Comparison of ENCODE assay signal across 10 cellular contexts in the genomic region with DNA sequence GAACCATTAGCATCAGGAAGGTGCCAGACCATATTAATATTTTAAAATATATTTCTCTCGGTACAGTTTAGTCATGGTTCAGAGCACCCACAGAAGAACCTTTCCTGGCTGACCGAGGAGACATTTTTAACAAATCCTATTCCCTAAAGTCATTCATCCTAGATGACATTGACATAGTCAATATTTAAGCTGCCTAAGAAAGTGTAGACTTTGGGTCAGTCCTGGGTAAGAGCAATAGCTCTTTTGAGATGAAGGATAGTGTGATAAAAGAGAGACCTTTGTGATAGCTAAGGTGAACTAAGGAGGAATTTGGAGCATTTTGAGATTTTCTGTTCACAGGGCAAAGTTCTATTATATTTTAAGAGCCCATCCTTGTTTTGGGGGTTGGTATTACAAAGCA. TPM values are rescaled to one million over a fixed set of nuclear protein-coding genes. Genes with fewer than 3 reads are reported as not detected.
DNase-seq lines count a peak whose midpoint lies in the region; ATAC-seq lines count a peak whose summit lies in the region.
"Had no signal": no experiment of that assay in that cellular context is flagged by ENCODE, and none has a peak within 500 bp of the region (broad histone marks: within the 10 kb centered on the region; RNA-seq: fewer than 3 reads in every experiment).

No MANE protein-coding gene starts in this region.

- POLR2A ChIA-PET in T-cell (lab: Charles Lee): interaction anchor here in 1 of 2 donors (0.6 to 0.7 kb wide), 2 partner anchors 52 to 391 kb away, joined by 3 read pairs; no protein-coding TSS in a partner anchor

- H3K27ac Mint-ChIP-seq in activated naive CD4-positive, alpha-beta T cell treated with anti-CD3 and anti-CD28 coated beads for 36 hours: peak overlapping the region; percentile 51
- H3K27ac Mint-ChIP-seq in T-cell (peak overlapping the region; percentile 65 to 82), immature natural killer cell (peak overlapping the region in 4 of 6 donors; percentile 55 to 74 (median 66))

- H3K9me3 Mint-ChIP-seq in activated naive CD4-positive, alpha-beta T cell treated with anti-CD3 and anti-CD28 coated beads for 36 hours: no peaks in the 10 kb centered on the region
- H3K9me3 Mint-ChIP-seq in T-cell: no peaks in the 10 kb centered on the region
- no peaks in the 10 kb centered on the region for H3K9me3 Mint-ChIP-seq in immature natural killer cell

- peak overlapping the region; percentile 27 for H3K27ac ChIP-seq in temporal lobe (ENCODE audit: low read depth, low read length)
- H3K27ac ChIP-seq: psoas muscle had no signal

- no peak for DNase-seq in activated naive CD4-positive, alpha-beta T cell treated with anti-CD3 and anti-CD28 coated beads for 36 hours
- no peak for DNase-seq in activated naive CD4-positive, alpha-beta T cell treated with anti-CD3 and anti-CD28 coated beads, Interleukin-2, amount 50 U/mL, for 16 hours
- DNase-seq in T-cell (no peak), immature natural killer cell (no peak), mesenteric fat pad (ENCODE audit: low spot score) (no peak)
- no peak for DNase-seq in activated CD4-positive, alpha-beta T cell treated with anti-CD3 and anti-CD28 coated beads, Interleukin-2, amount 50 U/mL, for 4 hours
- DNase-seq: NCI-H1694 treated with DMSO at 0.1 percent for 48 hours had no signal

- H3K4me3 Mint-ChIP-seq in activated naive CD4-positive, alpha-beta T cell treated with anti-CD3 and anti-CD28 coated beads for 36 hours: no peak overlapping the region
- H3K4me3 Mint-ChIP-seq in T-cell (peak overlapping the region in 1 of 3 donors; percentile 65), immature natural killer cell (no peak overlapping the region)

- no peak for ATAC-seq in T-cell (replicated peaks in 1 of 4)
- no peak for ATAC-seq in esophagus mucosa

- CTCF ChIA-PET in activated naive CD4-positive, alpha-beta T cell treated with anti-CD3 and anti-CD28 coated beads for 36 hours (lab: Charles Lee): no interaction called here
- CTCF ChIA-PET in T-cell (lab: Charles Lee): interaction anchor here in 1 of 2 donors (0.7 to 1.1 kb wide), 4 partner anchors 13 to 67 kb away, joined by 3 to 6 read pairs (median 4); no protein-coding TSS in a partner anchor

- no peaks in the 10 kb centered on the region for H3K27me3 Mint-ChIP-seq in activated naive CD4-positive, alpha-beta T cell treated with anti-CD3 and anti-CD28 coated beads for 36 hours (ENCODE audit: low read depth)
- no peaks in the 10 kb centered on the region for H3K27me3 Mint-ChIP-seq in T-cell
- H3K27me3 Mint-ChIP-seq in immature natural killer cell (ENCODE audit: low read depth in 3 of 3): no peaks in the 10 kb centered on the region

- peaks cover 6% of the 10 kb centered on the region for H3K36me3 Mint-ChIP-seq in activated naive CD4-positive, alpha-beta T cell treated with anti-CD3 and anti-CD28 coated beads for 36 hours (ENCODE audit: low read depth)
- H3K36me3 Mint-ChIP-seq in T-cell (peaks cover 14% of the 10 kb centered on the region), immature natural killer cell (peaks cover 0 to 3% (median 0%) of the 10 kb centered on the region in 3 donors)

- H3K4me1 Mint-ChIP-seq in activated naive CD4-positive, alpha-beta T cell treated with anti-CD3 and anti-CD28 coated beads for 36 hours (ENCODE audit: low read depth): peaks cover 73% of the 10 kb centered on the region
- peaks cover 77 to 80% (median 79%) of the 10 kb centered on the region in 3 donors for H3K4me1 Mint-ChIP-seq in T-cell
- peaks cover 36 to 54% of the 10 kb centered on the region in 2 donors for H3K4me1 Mint-ChIP-seq in immature natural killer cell

- intact Hi-C loops in activated naive CD4-positive, alpha-beta T cell treated with anti-CD3 and anti-CD28 coated beads for 36 hours (cut with micrococcal nuclease): no loop called here

RNA-seq across cellular contexts. Expression of gene ZNF609, which starts 47.5 kb away (rescaled TPM):
- 10 to 100 TPM; 39.5 to 40.4 TPM for total RNA-seq in activated naive CD4-positive, alpha-beta T cell treated with anti-CD3 and anti-CD28 coated beads for 36 hours
- total RNA-seq in T-cell: 10 to 100 TPM; 52.7 to 81.8 (median 59.3) TPM
- polyA plus RNA-seq in immature natural killer cell: 10 to 100 TPM in 1 of 3 donors, 1 to 10 TPM in 1, under 1 TPM in 1; 0.04 to 11.3 (median 2.6) TPM
- total RNA-seq in temporal lobe: 32.2 TPM
- total RNA-seq in esophagus mucosa: 17.9 TPM
- total RNA-seq in mesenteric fat pad: 37.9 TPM
